Comparison of ENCODE assay signal across 15 cellular contexts in genomic region chr2:37205071-37205661, GRCh38. TPM values are rescaled to one million over a fixed set of nuclear protein-coding genes. Genes with fewer than 3 reads are reported as not detected.
DNase-seq lines count a peak whose midpoint lies in the region; ATAC-seq, FAIRE-seq and TF ChIP-seq lines count a peak whose summit lies in the region.
"Not testable (repeated sequence)": the region's sequence is repeated elsewhere in the genome, so short reads cannot be mapped to it uniquely, and the experiment has no call there.
"Had no signal": no experiment of that assay in that cellular context is flagged by ENCODE, and none has a peak within 500 bp of the region (broad histone marks: within the 10 kb centered on the region; RNA-seq: fewer than 3 reads in every experiment).

No MANE protein-coding gene starts in this region.

- peaks cover 62 to 64% of the 10 kb centered on the region in 2 experiments for H3K4me1 Mint-ChIP-seq in H9
- H3K4me1 Mint-ChIP-seq in WTC11: peaks cover 66% of the 10 kb centered on the region

- DNase-seq in H9 (peak; percentile 68), WTC11 (ENCODE audit: low spot score) (peak; percentile 25), mesendoderm (peak; percentile 91)
- DNase-seq in GM12878 (ENCODE audit: low read depth, low spot score); iPS DF 6.9 (ENCODE audit: low read depth, low spot score): not testable (repeated sequence)

- CTCF ChIA-PET in WTC11 (lab: Charles Lee): interaction anchor here (0.8 to 1.3 kb wide), 2 partner anchors 14 to 25 kb away, joined by 3 to 4 read pairs; no protein-coding TSS in a partner anchor
- CTCF ChIA-PET in GM12878 (lab: Yijun Ruan, JAX): not testable (repeated sequence)

- H2BK120ac ChIP-seq in H9 (ENCODE audit: low read depth, low read length, poor library complexity, severe bottlenecking): not testable (repeated sequence)
- H2BK120ac ChIP-seq in mesendoderm (ENCODE audit: low read depth, low read length): peak overlapping the region; percentile 92

- H2BK15ac ChIP-seq in H9 (ENCODE audit: low read depth, low read length); mesendoderm (replicated peaks; ENCODE audit: low read depth): not testable (repeated sequence)

- not testable (repeated sequence) for H3K14ac ChIP-seq in H9 (ENCODE audit: insufficient read depth, low read length)

- peaks cover 81 to 91% (median 88%) of the 10 kb centered on the region in 3 experiments for H3K36me3 Mint-ChIP-seq in H9 (ENCODE audit: insufficient read depth in 1 of 3, low read depth in 3 of 3)
- peaks cover 98% of the 10 kb centered on the region for H3K36me3 Mint-ChIP-seq in WTC11

- TF ChIP-seq RAD21 in GM12878 (IDR thresholded peaks at IDR 0.05; ENCODE audit: insufficient read depth, low read depth, low read length): not testable (repeated sequence)

- not testable (repeated sequence) for H2AK5ac ChIP-seq in H9 (ENCODE audit: insufficient read length, low read length); mesendoderm (ENCODE audit: low read length)

- H3K36me3 ChIP-seq in GM12878 (ENCODE audit: control insufficient read depth in 2 of 2, insufficient read depth in 2 of 2, low read length in 1 of 2) (peaks cover 4 to 40% of the 10 kb centered on the region in 2 experiments), iPS DF 6.9 (ENCODE audit: control insufficient read depth, insufficient read depth, low read length) (peaks cover 25% of the 10 kb centered on the region; the same call in 1 of the 2 replicates)
- not testable (repeated sequence) for H3K36me3 ChIP-seq in mesendoderm (ENCODE audit: control insufficient read depth, insufficient read depth, low read length)

- not testable (repeated sequence) for TF ChIP-seq CTCF in H9 (conservative IDR thresholded peaks at IDR 0.05); WTC11 (IDR thresholded peaks at IDR 0.05); GM12878 (IDR thresholded peaks at IDR 0.05 in 2 of 3, conservative IDR thresholded peaks at IDR 0.05 in 1 of 3; ENCODE audit: control insufficient read depth in 2 of 3, extremely low read depth in 1 of 3, insufficient read depth in 1 of 3, low read depth in 3 of 3, low read length in 3 of 3)

- in situ Hi-C loops in GM12878 (cut with MboI): not testable (repeated sequence)

- not testable (repeated sequence) for H3T11ph ChIP-seq in H9 (ENCODE audit: low read length)

- not testable (repeated sequence) for H3K18ac ChIP-seq in H9 (ENCODE audit: insufficient read length, low read depth, low read length); mesendoderm (ENCODE audit: low read length)

- not testable (repeated sequence) for H2BK12ac ChIP-seq in H9 (ENCODE audit: insufficient read length, low read depth, low read length)

- H3K4me1 ChIP-seq in H9 (ENCODE audit: insufficient read depth, low read length); GM12878 (ENCODE audit: control insufficient read depth, insufficient read depth, low read length); iPS DF 6.9 (ENCODE audit: control insufficient read depth, insufficient read depth, low read length); mesendoderm (ENCODE audit: control insufficient read depth, low read depth, low read length): not testable (repeated sequence)

- H3K27me3 Mint-ChIP-seq in H9 (ENCODE audit: low read depth); WTC11 (ENCODE audit: low read depth): not testable (repeated sequence)

- H3K4me3 ChIP-seq in GM12878; iPS DF 6.9 (ENCODE audit: low read length); mesendoderm (ENCODE audit: low read length): not testable (repeated sequence)

- TSS peak; percentile 31 for BruUV-seq in GM12878 (replicated peaks; lab: Mats Ljungman, UMichigan)

- H3K23me2 ChIP-seq in H9 (ENCODE audit: insufficient read length, low read depth, low read length, poor library complexity, severe bottlenecking): not testable (repeated sequence)

- not testable (repeated sequence) for H2BK20ac ChIP-seq in H9 (ENCODE audit: low read depth, low read length, poor library complexity, severe bottlenecking)

- peak; percentile 8 for ATAC-seq in WTC11
- not testable (repeated sequence) for ATAC-seq in GM12878

- H3K27ac ChIP-seq in H9 (ENCODE audit: insufficient read length, low read depth, low read length): peak overlapping the region; percentile 87
- H3K27ac ChIP-seq in GM12878 (ENCODE audit: control insufficient read depth, insufficient read depth): not testable (repeated sequence)
- H3K27ac ChIP-seq in iPS DF 6.9 (ENCODE audit: low read length): peak overlapping the region; percentile 74
- H3K27ac ChIP-seq in mesendoderm (ENCODE audit: low read depth, low read length): peak overlapping the region; percentile 73

- H3K27ac Mint-ChIP-seq in H9: peak overlapping the region; percentile 72 to 99 (median 98)
- H3K27ac Mint-ChIP-seq in WTC11: peak overlapping the region; percentile 96

- not testable (repeated sequence) for H3K56ac ChIP-seq in H9 (ENCODE audit: insufficient read length, low read depth, low read length); mesendoderm (ENCODE audit: low read length)

- not testable (repeated sequence) for H2BK5ac ChIP-seq in H9 (ENCODE audit: insufficient read length, low read length)
- peak overlapping the region; percentile 17 for H2BK5ac ChIP-seq in mesendoderm (ENCODE audit: low read length)

- RAD21 ChIA-PET in GM12878 (lab: Charles Lee; ENCODE audit: unreplicated experiment): not testable (repeated sequence)

- not testable (repeated sequence) for H3K79me2 ChIP-seq in H9 (ENCODE audit: insufficient read depth, low read length); GM12878 (ENCODE audit: control insufficient read depth, insufficient read depth, low read length)
- H3K79me2 ChIP-seq in mesendoderm (ENCODE audit: control insufficient read depth, insufficient read depth, low read length): peaks cover 15% of the 10 kb centered on the region

- H3K4me2 ChIP-seq in H9 (ENCODE audit: insufficient read depth, insufficient read length, low read length); GM12878 (ENCODE audit: control insufficient read depth, insufficient read depth); mesendoderm (ENCODE audit: low read length): not testable (repeated sequence)

- peaks cover 15% of the 10 kb centered on the region for H3K9me3 ChIP-seq in H9 (ENCODE audit: control insufficient read depth, low read depth, low read length)
- peaks cover 14% of the 10 kb centered on the region for H3K9me3 ChIP-seq in GM12878 (replicated peaks; ENCODE audit: control insufficient read depth, insufficient read depth, low read length)
- H3K9me3 ChIP-seq in iPS DF 6.9 (ENCODE audit: control insufficient read depth, insufficient read depth, low read length): not testable (repeated sequence)

- H2AFZ ChIP-seq in H9 (ENCODE audit: low read length); GM12878 (ENCODE audit: control insufficient read depth, low read depth, low read length): not testable (repeated sequence)

- TF ChIP-seq POLR2A in GM12878 (IDR thresholded peaks at IDR 0.05; ENCODE audit: low read depth, low read length): not testable (repeated sequence)

- not testable (repeated sequence) for FAIRE-seq in GM12878 (lab: Jason Lieb, UNC)

- SMC1A ChIA-PET in GM12878 (lab: Charles Lee; ENCODE audit: uncharacterized antibody, unreplicated experiment): not testable (repeated sequence)

- H3K79me1 ChIP-seq in H9 (ENCODE audit: insufficient read depth, low read depth, low read length, poor library complexity, severe bottlenecking); mesendoderm (ENCODE audit: low read length): not testable (repeated sequence)

- not testable (repeated sequence) for H4K5ac ChIP-seq in H9 (ENCODE audit: insufficient read length, low read depth, low read length); mesendoderm (ENCODE audit: low read length)

- not testable (repeated sequence) for H3K4ac ChIP-seq in H9 (ENCODE audit: low read depth, low read length); mesendoderm (ENCODE audit: low read depth, low read length)

- no CpG with 5 or more reads among the region's 8 CpGs for WGBS in H9 (ENCODE audit: extremely low coverage, insufficient read length, low lambda C conversion rate)
- 86% methylated on average over 7 of the region's 8 CpGs for WGBS in GM12878 (ENCODE audit: insufficient coverage, insufficient replicate concordance, low lambda C conversion rate, missing lambda C conversion rate)
- no CpG with 5 or more reads among the region's 8 CpGs for WGBS in iPS DF 6.9 (ENCODE audit: insufficient coverage, insufficient read length)
- WGBS in mesendoderm (ENCODE audit: extremely low coverage, insufficient coverage, low lambda C conversion rate): no CpG with 5 or more reads among the region's 8 CpGs

- H4K8ac ChIP-seq in H9 (replicated peaks; ENCODE audit: insufficient read length, low read depth, low read length); mesendoderm (ENCODE audit: low read depth, low read length): not testable (repeated sequence)

- not testable (repeated sequence) for H4K20me1 ChIP-seq in H9 (ENCODE audit: control insufficient read depth, insufficient read depth, insufficient read length); GM12878 (ENCODE audit: control insufficient read depth, insufficient read depth)

- H3K9ac ChIP-seq in H9 (ENCODE audit: extremely low read depth, insufficient read length, low read length); GM12878 (ENCODE audit: control insufficient read depth, insufficient read depth, low read length); mesendoderm (ENCODE audit: low read length): not testable (repeated sequence)

- not testable (repeated sequence) for TF ChIP-seq EP300 in GM12878 (IDR thresholded peaks at IDR 0.05; ENCODE audit: borderline replicate concordance in 1 of 2, control insufficient read depth in 1 of 2, low read depth in 2 of 2, low read length in 2 of 2)

- intact Hi-C loops in GM12878 (cut with micrococcal nuclease; ENCODE audit: unreplicated experiment): not testable (repeated sequence)

- H4K91ac ChIP-seq in H9 (ENCODE audit: insufficient read length, low read depth, low read length): not testable (repeated sequence)

- POLR2A ChIA-PET in WTC11 (lab: Charles Lee); GM12878 (lab: Charles Lee): not testable (repeated sequence)

- not testable (repeated sequence) for H3K27me3 ChIP-seq in H9 (ENCODE audit: insufficient read depth, low read length); GM12878 (replicated peaks in 1 of 2; ENCODE audit: control insufficient read depth in 2 of 2, insufficient read depth in 2 of 2, low read length in 1 of 2); iPS DF 6.9 (ENCODE audit: control insufficient read depth, insufficient read depth, low read length); mesendoderm (ENCODE audit: insufficient read depth, low read length, poor library complexity)

- H3K4me3 Mint-ChIP-seq in H9 (peak overlapping the region; percentile 30 to 63), WTC11 (peak overlapping the region; percentile 6)

- H3K9me3 Mint-ChIP-seq in H9: peaks cover 42 to 52% of the 10 kb centered on the region in 2 experiments
- H3K9me3 Mint-ChIP-seq in WTC11: peaks cover 55% of the 10 kb centered on the region

- not testable (repeated sequence) for H3K23ac ChIP-seq in H9 (ENCODE audit: insufficient read length, low read depth, low read length); mesendoderm (ENCODE audit: low read length)

RNA-seq across cellular contexts. Expression of gene CEBPZOS, which starts 8.9 kb away (rescaled TPM):
- total RNA-seq in H9 (2021) (0.64 and 1.5 TPM in 2 replicates), WTC11 (2021) (123 to 136 TPM (median 129 TPM) in 3 replicates), GM12878 (2014; rRNA removed) (28.1 and 31.2 TPM in 2 replicates), GM12878 (2014; rRNA removed; fragmentation: Illumina TruSeq; extraction: Trizol) (26.5 and 27.1 TPM in 2 replicates), GM12878 (2021) (32.1 and 33.2 TPM in 2 replicates)
- 38.8 and 41.9 TPM in 2 replicates for total RNA-seq in GM12878 (2013; cell fraction: nucleolus; rRNA removed)
- polyA plus RNA-seq in GM12878 (2011; ENCODE audit: low read depth): 19.9 TPM
- polyA plus RNA-seq in GM12878 (2011; rRNA removed) (47.8 and 73.5 TPM in 2 replicates), GM12878 (2014; fragmentation: Illumina TruSeq; extraction: Trizol) (41.3 and 46.2 TPM in 2 replicates), GM12878 (2014; fragmentation: Nextera tagmentation; extraction: Ambion mirVana) (10 to 100 TPM; 22.9 to 50.8 TPM), GM12878 (2014; rRNA removed) (44.3 and 48.5 TPM in 2 replicates), GM12878 (2016; fragmentation: Nextera tagmentation; extraction: Ambion mirVana) (10 to 100 TPM; 36.8 to 47.9 TPM)
- 25.4 and 29.8 TPM in 2 replicates for polyA plus RNA-seq in GM12878 (2011; cell fraction: cytosol; rRNA removed)
- 15.9 and 16.6 TPM in 2 replicates for polyA plus RNA-seq in GM12878 (2011; cell fraction: nucleus; rRNA removed)
- 24.8 and 30.7 TPM in 2 replicates for polyA plus RNA-seq in GM12878 (2012)
- 12.5 and 15.9 TPM in 2 replicates for polyA minus RNA-seq in GM12878 (2011; rRNA and poly(A)+ RNA removed)
- 3.5 and 7.3 TPM in 2 replicates for polyA minus RNA-seq in GM12878 (2011; cell fraction: cytosol; rRNA and poly(A)+ RNA removed)
- polyA minus RNA-seq in GM12878 (2011; cell fraction: nucleus; rRNA and poly(A)+ RNA removed): 8.2 and 18.1 TPM in 2 replicates
- 23.4 TPM for polyA plus RNA-seq in mesendoderm (2013, experiment 1 of 2)
- polyA plus RNA-seq in mesendoderm (2013, experiment 2 of 2): 21.8 TPM

RNA-seq across cellular contexts. Expression of gene SULT6B1, which starts 16.7 kb away (rescaled TPM):
- not detected in 2 replicates for total RNA-seq in H9 (2021)
- not detected in 3 replicates for total RNA-seq in WTC11 (2021)
- not detected in 2 replicates for total RNA-seq in GM12878 (2013; cell fraction: nucleolus; rRNA removed)
- not detected in 2 replicates for total RNA-seq in GM12878 (2014; rRNA removed)
- not detected in 2 replicates for total RNA-seq in GM12878 (2014; rRNA removed; fragmentation: Illumina TruSeq; extraction: Trizol)
- not detected in 2 replicates for total RNA-seq in GM12878 (2021)
- polyA plus RNA-seq in GM12878 (2011; ENCODE audit: low read depth): not detected
- polyA plus RNA-seq in GM12878 (2011; rRNA removed): not detected in 2 replicates
- not detected in 2 replicates for polyA plus RNA-seq in GM12878 (2011; cell fraction: cytosol; rRNA removed)
- polyA plus RNA-seq in GM12878 (2011; cell fraction: nucleus; rRNA removed): not detected in 2 replicates
- not detected in 2 replicates for polyA plus RNA-seq in GM12878 (2012)
- polyA plus RNA-seq in GM12878 (2014; fragmentation: Illumina TruSeq; extraction: Trizol): not detected in 2 replicates
- not detected for polyA plus RNA-seq in GM12878 (2014; fragmentation: Nextera tagmentation; extraction: Ambion mirVana)
- polyA plus RNA-seq in GM12878 (2014; rRNA removed): not detected in 2 replicates
- not detected for polyA plus RNA-seq in GM12878 (2016; fragmentation: Nextera tagmentation; extraction: Ambion mirVana)
- polyA minus RNA-seq in GM12878 (2011; rRNA and poly(A)+ RNA removed): not detected in 2 replicates
- not detected in 2 replicates for polyA minus RNA-seq in GM12878 (2011; cell fraction: cytosol; rRNA and poly(A)+ RNA removed)
- not detected in 2 replicates for polyA minus RNA-seq in GM12878 (2011; cell fraction: nucleus; rRNA and poly(A)+ RNA removed)
- not detected for polyA plus RNA-seq in mesendoderm (2013, experiment 1 of 2)
- 0.04 TPM for polyA plus RNA-seq in mesendoderm (2013, experiment 2 of 2)
- total RNA-seq: CD4-positive, CD25-positive, alpha-beta regulatory T cell; G401; HFFc6; HT1080; PC-3; Right ventricle myocardium inferior; RPMI7951; SJCRH30 had no signal
- polyA plus RNA-seq: AG04450; CD4-positive, CD25-positive, alpha-beta regulatory T cell; IgD-negative memory B cell had no signal

RNA-seq across cellular contexts. Expression of gene CEBPZ, which starts 26.2 kb away (rescaled TPM):
- total RNA-seq in H9 (2021) (252 and 281 TPM in 2 replicates), WTC11 (2021) (127 to 146 TPM (median 132 TPM) in 3 replicates), GM12878 (2014; rRNA removed) (38.0 and 46.3 TPM in 2 replicates), GM12878 (2014; rRNA removed; fragmentation: Illumina TruSeq; extraction: Trizol) (77.3 and 89.2 TPM in 2 replicates), GM12878 (2021) (57.6 and 62.0 TPM in 2 replicates)
- total RNA-seq in GM12878 (2013; cell fraction: nucleolus; rRNA removed): 63.8 and 68.2 TPM in 2 replicates
- polyA plus RNA-seq in GM12878 (2011; ENCODE audit: low read depth): 30.7 TPM
- polyA plus RNA-seq in GM12878 (2011; rRNA removed) (29.4 and 48.4 TPM in 2 replicates), GM12878 (2014; fragmentation: Illumina TruSeq; extraction: Trizol) (60.1 and 76.4 TPM in 2 replicates), GM12878 (2014; fragmentation: Nextera tagmentation; extraction: Ambion mirVana) (10 to 100 TPM; 38.2 to 69.6 TPM), GM12878 (2014; rRNA removed) (33.0 and 36.1 TPM in 2 replicates), GM12878 (2016; fragmentation: Nextera tagmentation; extraction: Ambion mirVana) (10 to 100 TPM; 43.2 to 55.7 TPM)
- 7.6 and 8.6 TPM in 2 replicates for polyA plus RNA-seq in GM12878 (2011; cell fraction: cytosol; rRNA removed)
- 14.6 and 20.9 TPM in 2 replicates for polyA plus RNA-seq in GM12878 (2011; cell fraction: nucleus; rRNA removed)
- polyA plus RNA-seq in GM12878 (2012): 37.7 and 42.8 TPM in 2 replicates
- polyA minus RNA-seq in GM12878 (2011; rRNA and poly(A)+ RNA removed): 20.3 and 30.2 TPM in 2 replicates
- 9.1 and 13.0 TPM in 2 replicates for polyA minus RNA-seq in GM12878 (2011; cell fraction: cytosol; rRNA and poly(A)+ RNA removed)
- polyA minus RNA-seq in GM12878 (2011; cell fraction: nucleus; rRNA and poly(A)+ RNA removed): 17.2 and 18.6 TPM in 2 replicates
- 101 TPM for polyA plus RNA-seq in mesendoderm (2013, experiment 1 of 2)
- polyA plus RNA-seq in mesendoderm (2013, experiment 2 of 2): 105 TPM

RNA-seq across cellular contexts. Expression of gene NDUFAF7, which starts 26.3 kb away (rescaled TPM):
- total RNA-seq in H9 (2021) (103 and 108 TPM in 2 replicates), WTC11 (2021) (42.9 to 57.8 TPM (median 44.9 TPM) in 3 replicates), GM12878 (2014; rRNA removed) (16.6 and 22.0 TPM in 2 replicates), GM12878 (2014; rRNA removed; fragmentation: Illumina TruSeq; extraction: Trizol) (25.3 and 26.6 TPM in 2 replicates), GM12878 (2021) (17.1 and 21.1 TPM in 2 replicates)
- 50.1 and 55.2 TPM in 2 replicates for total RNA-seq in GM12878 (2013; cell fraction: nucleolus; rRNA removed)
- polyA plus RNA-seq in GM12878 (2011; ENCODE audit: low read depth): 14.5 TPM
- polyA plus RNA-seq in GM12878 (2011; rRNA removed) (39.5 and 57.4 TPM in 2 replicates), GM12878 (2014; fragmentation: Illumina TruSeq; extraction: Trizol) (26.6 and 31.2 TPM in 2 replicates), GM12878 (2014; fragmentation: Nextera tagmentation; extraction: Ambion mirVana) (10 to 100 TPM; 18.3 to 25.0 TPM), GM12878 (2014; rRNA removed) (21.2 and 30.0 TPM in 2 replicates), GM12878 (2016; fragmentation: Nextera tagmentation; extraction: Ambion mirVana) (10 to 100 TPM; 23.2 to 23.6 TPM)
- polyA plus RNA-seq in GM12878 (2011; cell fraction: cytosol; rRNA removed): 20.7 and 26.2 TPM in 2 replicates
- polyA plus RNA-seq in GM12878 (2011; cell fraction: nucleus; rRNA removed): 61.1 and 71.0 TPM in 2 replicates
- polyA plus RNA-seq in GM12878 (2012): 15.2 and 16.1 TPM in 2 replicates
- polyA minus RNA-seq in GM12878 (2011; rRNA and poly(A)+ RNA removed): 18.0 and 20.8 TPM in 2 replicates
- 6.2 and 6.9 TPM in 2 replicates for polyA minus RNA-seq in GM12878 (2011; cell fraction: cytosol; rRNA and poly(A)+ RNA removed)
- 11.5 and 13.9 TPM in 2 replicates for polyA minus RNA-seq in GM12878 (2011; cell fraction: nucleus; rRNA and poly(A)+ RNA removed)
- polyA plus RNA-seq in mesendoderm (2013, experiment 1 of 2): 14.8 TPM
- 14.3 TPM for polyA plus RNA-seq in mesendoderm (2013, experiment 2 of 2)

RNA-seq across cellular contexts. Expression of gene EIF2AK2, which starts 48.4 kb away (rescaled TPM):
- total RNA-seq in H9 (2021) (54.2 and 55.7 TPM in 2 replicates), WTC11 (2021) (34.2 to 42.3 TPM (median 40.7 TPM) in 3 replicates), GM12878 (2014; rRNA removed) (44.4 and 53.4 TPM in 2 replicates), GM12878 (2014; rRNA removed; fragmentation: Illumina TruSeq; extraction: Trizol) (59.7 and 66.5 TPM in 2 replicates), GM12878 (2021) (69.8 and 72.9 TPM in 2 replicates)
- total RNA-seq in GM12878 (2013; cell fraction: nucleolus; rRNA removed): 77.0 and 86.6 TPM in 2 replicates
- polyA plus RNA-seq in GM12878 (2011; ENCODE audit: low read depth): 20.5 TPM
- polyA plus RNA-seq in GM12878 (2011; rRNA removed) (70.6 and 110 TPM in 2 replicates), GM12878 (2014; fragmentation: Illumina TruSeq; extraction: Trizol) (66.9 and 85.4 TPM in 2 replicates), GM12878 (2014; fragmentation: Nextera tagmentation; extraction: Ambion mirVana) (10 to 100 TPM; 16.2 to 34.6 TPM), GM12878 (2014; rRNA removed) (40.2 and 46.7 TPM in 2 replicates), GM12878 (2016; fragmentation: Nextera tagmentation; extraction: Ambion mirVana) (10 to 100 TPM; 70.9 to 81.4 TPM)
- polyA plus RNA-seq in GM12878 (2011; cell fraction: cytosol; rRNA removed): 26.0 and 28.0 TPM in 2 replicates
- polyA plus RNA-seq in GM12878 (2011; cell fraction: nucleus; rRNA removed): 27.1 and 35.1 TPM in 2 replicates
- polyA plus RNA-seq in GM12878 (2012): 26.9 and 29.2 TPM in 2 replicates
- polyA minus RNA-seq in GM12878 (2011; rRNA and poly(A)+ RNA removed): 53.2 and 72.5 TPM in 2 replicates
- 35.1 and 38.6 TPM in 2 replicates for polyA minus RNA-seq in GM12878 (2011; cell fraction: cytosol; rRNA and poly(A)+ RNA removed)
- polyA minus RNA-seq in GM12878 (2011; cell fraction: nucleus; rRNA and poly(A)+ RNA removed): 19.9 and 38.9 TPM in 2 replicates
- 28.3 TPM for polyA plus RNA-seq in mesendoderm (2013, experiment 1 of 2)
- polyA plus RNA-seq in mesendoderm (2013, experiment 2 of 2): 27.0 TPM

Comparison
In these comparisons a context has a peak if more than half of its experiments do, and no peak if none do; other contexts are left out.
1. RNA of gene CEBPZOS, which starts 8.9 kb away (total RNA-seq): 123 to 136 TPM in WTC11 and 26.5 to 41.9 TPM in GM12878; 0.64 to 1.5 TPM in H9; every median in the first group is over 10 times any median in the second.